ENCODE assay signal across 7 cellular contexts in the genomic region with DNA sequence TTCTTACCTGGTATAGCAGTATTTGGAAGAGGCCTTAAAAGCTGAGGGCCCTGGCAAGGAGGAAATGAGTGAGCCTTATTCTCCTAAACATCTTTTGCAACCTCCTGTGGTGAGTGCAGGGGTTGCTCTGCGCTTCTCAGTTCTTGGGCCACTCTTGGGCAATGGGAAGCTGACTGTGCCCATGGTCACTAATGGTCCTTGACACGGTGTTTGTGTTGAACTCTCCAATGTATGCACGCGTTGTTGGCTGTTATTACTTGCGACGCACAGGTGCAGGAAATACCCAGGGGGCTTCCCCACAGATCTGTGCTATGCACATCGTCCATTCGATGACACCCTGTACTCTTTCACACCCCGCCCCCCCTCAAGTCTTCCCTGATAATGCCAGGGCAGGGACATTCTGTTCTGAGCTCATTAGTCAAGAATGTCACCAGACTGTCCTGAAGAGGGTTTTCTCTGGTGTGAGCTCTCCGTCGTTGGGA.
DNase-seq lines count a peak whose midpoint lies in the region; ATAC-seq and TF ChIP-seq lines count a peak whose summit lies in the region.

No MANE protein-coding gene starts in this region.

- H3K4me3 ChIP-seq in NB4 (ENCODE audit: low read depth, low read length) = no peak overlapping the region

- H3K27me3 Mint-ChIP-seq in stimulated activated naive B cell treated with anti-CD40 and anti-IgM and Interleukin-4, amounts not matched to agents 10 μg/mL and 1 μg/mL and 100 μg/mL, for 72 hours = peaks cover 4 to 11% of the 10 kb centered on the region in 2 donors
- H3K27me3 Mint-ChIP-seq in activated T-helper 2 cell treated with anti-CD3 and anti-CD28 coated beads, Interferon-gamma antibody, Interleukin-2, Interleukin-4, amounts not matched to agents 10 μg/mL and 5 μg/mL and 100 μg/mL, durations not matched to agents 14 hours and 24 hours and 36 hours (ENCODE audit: low read depth) = peaks cover 2% of the 10 kb centered on the region

- TF ChIP-seq POLR2A in NB4 (IDR thresholded peaks at IDR 0.05; ENCODE audit: extremely low read depth, insufficient read length) = no peak

- H3K27ac Mint-ChIP-seq in stimulated activated naive B cell treated with anti-CD40 and anti-IgM and Interleukin-4, amounts not matched to agents 10 μg/mL and 1 μg/mL and 100 μg/mL, for 72 hours = peak overlapping the region; percentile 48
- H3K27ac Mint-ChIP-seq in activated T-helper 2 cell treated with anti-CD3 and anti-CD28 coated beads, Interferon-gamma antibody, Interleukin-2, Interleukin-4, amounts not matched to agents 10 μg/mL and 5 μg/mL and 100 μg/mL, durations not matched to agents 14 hours and 24 hours and 36 hours = no peak overlapping the region

- no peak overlapping the region for H3K4me3 Mint-ChIP-seq in stimulated activated naive B cell treated with anti-CD40 and anti-IgM and Interleukin-4, amounts not matched to agents 10 μg/mL and 1 μg/mL and 100 μg/mL, for 72 hours
- no peak overlapping the region for H3K4me3 Mint-ChIP-seq in activated T-helper 2 cell treated with anti-CD3 and anti-CD28 coated beads, Interferon-gamma antibody, Interleukin-2, Interleukin-4, amounts not matched to agents 10 μg/mL and 5 μg/mL and 100 μg/mL, durations not matched to agents 14 hours and 24 hours and 36 hours (ENCODE audit: low read depth)

- ATAC-seq in GM18909 (IDR thresholded peaks at IDR 0.05; ENCODE audit: poor library complexity, unreplicated experiment) = peak; percentile 79
- ATAC-seq in HG02759 (IDR thresholded peaks at IDR 0.05; ENCODE audit: unreplicated experiment) = peak; percentile 78
- peak; percentile 81 to 87 for ATAC-seq in stimulated activated naive B cell treated with anti-CD40 and anti-IgM and Interleukin-4, amounts not matched to agents 10 μg/mL and 1 μg/mL and 100 μg/mL, for 72 hours (replicated peaks)
- ATAC-seq in HG02884 (IDR thresholded peaks at IDR 0.05; ENCODE audit: unreplicated experiment) = no peak

- TF ChIP-seq CTCF in NB4 (IDR thresholded peaks at IDR 0.05; ENCODE audit: low read depth, low read length) = no peak

- H3K4me1 Mint-ChIP-seq in stimulated activated naive B cell treated with anti-CD40 and anti-IgM and Interleukin-4, amounts not matched to agents 10 μg/mL and 1 μg/mL and 100 μg/mL, for 72 hours = peaks cover 22 to 50% of the 10 kb centered on the region in 2 donors
- H3K4me1 Mint-ChIP-seq in activated T-helper 2 cell treated with anti-CD3 and anti-CD28 coated beads, Interferon-gamma antibody, Interleukin-2, Interleukin-4, amounts not matched to agents 10 μg/mL and 5 μg/mL and 100 μg/mL, durations not matched to agents 14 hours and 24 hours and 36 hours (ENCODE audit: low read depth) = no peaks in the 10 kb centered on the region

- intact Hi-C loops in activated T-helper 2 cell treated with anti-CD3 and anti-CD28 coated beads, Interferon-gamma antibody, Interleukin-2, Interleukin-4, amounts not matched to agents 10 μg/mL and 5 μg/mL and 100 μg/mL, durations not matched to agents 14 hours and 24 hours and 36 hours (cut with micrococcal nuclease) = no loop called here

- peaks cover 0 to 8% of the 10 kb centered on the region in 2 donors for H3K36me3 Mint-ChIP-seq in stimulated activated naive B cell treated with anti-CD40 and anti-IgM and Interleukin-4, amounts not matched to agents 10 μg/mL and 1 μg/mL and 100 μg/mL, for 72 hours
- no peaks in the 10 kb centered on the region for H3K36me3 Mint-ChIP-seq in activated T-helper 2 cell treated with anti-CD3 and anti-CD28 coated beads, Interferon-gamma antibody, Interleukin-2, Interleukin-4, amounts not matched to agents 10 μg/mL and 5 μg/mL and 100 μg/mL, durations not matched to agents 14 hours and 24 hours and 36 hours (ENCODE audit: low read depth)

- peak; percentile 83 for DNase-seq in NB4 (ENCODE audit: low read depth)
- peak; percentile 27 for DNase-seq in stimulated activated naive B cell treated with anti-CD40 and anti-IgM and Interleukin-4, amounts not matched to agents 10 μg/mL and 1 μg/mL and 100 μg/mL, for 72 hours
- no peak for DNase-seq in activated T-helper 2 cell treated with anti-CD3 and anti-CD28 coated beads, Interferon-gamma antibody, Interleukin-2, Interleukin-4, amounts not matched to agents 10 μg/mL and 5 μg/mL and 100 μg/mL, durations not matched to agents 14 hours and 24 hours and 36 hours (ENCODE audit: low spot score)
- no peak for DNase-seq in effector CD4-positive, alpha-beta T cell

- H3K9me3 Mint-ChIP-seq in stimulated activated naive B cell treated with anti-CD40 and anti-IgM and Interleukin-4, amounts not matched to agents 10 μg/mL and 1 μg/mL and 100 μg/mL, for 72 hours = peaks cover 10 to 15% of the 10 kb centered on the region in 2 donors
- no peaks in the 10 kb centered on the region for H3K9me3 Mint-ChIP-seq in activated T-helper 2 cell treated with anti-CD3 and anti-CD28 coated beads, Interferon-gamma antibody, Interleukin-2, Interleukin-4, amounts not matched to agents 10 μg/mL and 5 μg/mL and 100 μg/mL, durations not matched to agents 14 hours and 24 hours and 36 hours

Comparison
In these comparisons a context has a peak if more than half of its experiments do, and no peak if none do; other contexts are left out.
1. DNase-seq: peak in NB4 (single experiment) and stimulated activated naive B cell treated with anti-CD40 and anti-IgM and Interleukin-4, amounts not matched to agents 10 μg/mL and 1 μg/mL and 100 μg/mL, for 72 hours (single experiment); none in activated T-helper 2 cell treated with anti-CD3 and anti-CD28 coated beads, Interferon-gamma antibody, Interleukin-2, Interleukin-4, amounts not matched to agents 10 μg/mL and 5 μg/mL and 100 μg/mL, durations not matched to agents 14 hours and 24 hours and 36 hours (single experiment) and effector CD4-positive, alpha-beta T cell (single experiment).